25 cellular contexts compared by ENCODE assay signal in genomic region chr3:66504761-66505641, GRCh38. TPM values are rescaled to one million over a fixed set of nuclear protein-coding genes. Genes with fewer than 3 reads are reported as not detected.
A peak's percentile ranks its signal among the peaks of the same experiment; 100 is the strongest.
DNase-seq lines count a peak whose midpoint lies in the region; ATAC-seq and TF ChIP-seq lines count a peak whose summit lies in the region.
"Had no signal": no experiment of that assay in that cellular context is flagged by ENCODE, and none has a peak within 500 bp of the region (broad histone marks: within the 10 kb centered on the region; RNA-seq: fewer than 3 reads in every experiment).

No MANE protein-coding gene starts in this region.

- H3K9me3 Mint-ChIP-seq in activated T-helper 17 cell treated with anti-CD3 and anti-CD28 coated beads, Interleukin-2, amount 50 U/mL, for 72 hours, result no peaks in the 10 kb centered on the region
- H3K9me3 Mint-ChIP-seq: activated CD4-positive, alpha-beta T cell treated with anti-CD3 and anti-CD28 coated beads, Interleukin-2, amount 10 ng/mL, durations not matched to agents 24 days and 14 days; activated T-cell treated with anti-CD3 and anti-CD28 coated beads, Interleukin-2, amount 50 U/mL, for 4 hours; memory B cell; type B pancreatic cell had no signal

- DNase-seq in glomerular visceral epithelial cell (ENCODE audit: extremely low spot score) (peak; percentile 7), mucosa of descending colon (no peak), transverse colon (peak; percentile 27), NCI-H1417 (lab: John Stamatoyannopoulos, UW) (no peak)
- DNase-seq in stimulated activated CD4-positive, alpha-beta T cell treated with anti-CD3 and anti-CD28 coated beads, Interleukin-2, amount 100 ng/mL, for 48 hours, result no peak
- DNase-seq: activated CD4-positive, alpha-beta T cell treated with anti-CD3 and anti-CD28 coated beads, Interleukin-2, amount 10 ng/mL, durations not matched to agents 24 days and 14 days; activated naive CD4-positive, alpha-beta T cell; activated T-cell treated with anti-CD3 and anti-CD28 coated beads, Interleukin-2, amount 50 U/mL, for 4 hours; cerebellar nuclear complex; Kasumi-1; kidney; MV-4-11; NCI-H1694 treated with DMSO at 0.1 percent for 48 hours; NCI-H2171; NCI-H510A; PC-9; SHP77; spleen; SW 1271 had no signal

- H3K27ac Mint-ChIP-seq in activated T-helper 17 cell treated with anti-CD3 and anti-CD28 coated beads, Interleukin-2, amount 50 U/mL, for 72 hours, result peak overlapping the region; percentile 17
- H3K27ac Mint-ChIP-seq: activated CD4-positive, alpha-beta T cell treated with anti-CD3 and anti-CD28 coated beads, Interleukin-2, amount 10 ng/mL, durations not matched to agents 24 days and 14 days; CD14-positive monocyte; memory B cell; type B pancreatic cell had no signal

- TF ChIP-seq EP300 in transverse colon (IDR thresholded peaks at IDR 0.05; ENCODE audit: low read depth), result no peak

- peaks cover under 1% of the 10 kb centered on the region for H3K36me3 Mint-ChIP-seq in activated T-helper 17 cell treated with anti-CD3 and anti-CD28 coated beads, Interleukin-2, amount 50 U/mL, for 72 hours (ENCODE audit: low read depth)
- H3K36me3 Mint-ChIP-seq: CD14-positive monocyte, memory B cell, type B pancreatic cell had no signal

- peak overlapping the region; percentile 1 to 51 (median 46) for H3K27ac ChIP-seq in transverse colon
- H3K27ac ChIP-seq: PC-9, spleen had no signal

- H3K27me3 Mint-ChIP-seq in activated T-helper 17 cell treated with anti-CD3 and anti-CD28 coated beads, Interleukin-2, amount 50 U/mL, for 72 hours, result no peaks in the 10 kb centered on the region

- in situ Hi-C loops in transverse colon (cut with MboI; ENCODE audit: low pct_ligation_motif_present in 1 of 4, low pct_unique_long_range_greater_than_20kb in 1 of 4, low sequenced_read_pairs in 3 of 4), result loop anchor here in 2 of 4 donors (25.0 kb wide), 1 partner anchor 307 kb away; no protein-coding TSS in a partner anchor

- H3K36me3 ChIP-seq in mucosa of descending colon (ENCODE audit: low read depth), result no peaks in the 10 kb centered on the region
- H3K36me3 ChIP-seq in transverse colon, result no peaks in the 10 kb centered on the region
- H3K36me3 ChIP-seq: spleen had no signal

- H3K4me3 ChIP-seq in mucosa of descending colon (no peak overlapping the region), transverse colon (no peak overlapping the region)
- H3K4me3 ChIP-seq: PC-9, spleen had no signal

- no peaks in the 10 kb centered on the region for H3K27me3 ChIP-seq in transverse colon

- peaks cover 17% of the 10 kb centered on the region for H3K4me1 ChIP-seq in mucosa of descending colon (ENCODE audit: low read depth)
- H3K4me1 ChIP-seq in transverse colon, result peaks cover 0 to 52% (median 33%) of the 10 kb centered on the region in 4 donors

- no peaks in the 10 kb centered on the region for H3K9me3 ChIP-seq in mucosa of descending colon
- no peaks in the 10 kb centered on the region for H3K9me3 ChIP-seq in transverse colon
- H3K9me3 ChIP-seq: spleen had no signal

- ATAC-seq in activated T-helper 17 cell treated with anti-CD3 and anti-CD28 coated beads, Interleukin-2, amount 50 U/mL, for 72 hours (replicated peaks), result no peak
- peak; percentile 3 for ATAC-seq in mucosa of descending colon
- no peak for ATAC-seq in GM18517 (IDR thresholded peaks at IDR 0.05; ENCODE audit: unreplicated experiment)
- ATAC-seq: activated T-cell treated with anti-CD3 and anti-CD28 coated beads, Interleukin-2, amount 50 U/mL, for 4 hours; HCT116 had no signal

- H3K4me1 Mint-ChIP-seq in activated T-helper 17 cell treated with anti-CD3 and anti-CD28 coated beads, Interleukin-2, amount 50 U/mL, for 72 hours, result peaks cover 7% of the 10 kb centered on the region

- no peak overlapping the region for H3K4me3 Mint-ChIP-seq in activated T-helper 17 cell treated with anti-CD3 and anti-CD28 coated beads, Interleukin-2, amount 50 U/mL, for 72 hours
- H3K4me3 Mint-ChIP-seq: activated CD4-positive, alpha-beta T cell treated with anti-CD3 and anti-CD28 coated beads, Interleukin-2, amount 10 ng/mL, durations not matched to agents 24 days and 14 days; activated T-cell treated with anti-CD3 and anti-CD28 coated beads, Interleukin-2, amount 50 U/mL, for 4 hours; CD14-positive monocyte; memory B cell; type B pancreatic cell had no signal

- intact Hi-C loops in mucosa of descending colon (cut with DNase I, micrococcal nuclease) (no loop called here), transverse colon (cut with DNase I; ENCODE audit: low total_unique reads) (loop anchor here (10.0 kb wide), 2 partner anchors 50 to 190 kb away; no protein-coding TSS in a partner anchor)

- TF ChIP-seq CTCF in mucosa of descending colon (IDR thresholded peaks at IDR 0.05), result no peak
- TF ChIP-seq CTCF in transverse colon (IDR thresholded peaks at IDR 0.05), result no peak

- TF ChIP-seq POLR2A in transverse colon (IDR thresholded peaks at IDR 0.05), result no peak

- 38 to 39% methylated on average over 5 to 7 of the region's 7 CpGs for WGBS in transverse colon (ENCODE audit: low coverage in 1 of 2), 2 donors

RNA-seq across cellular contexts. Expression of gene LRIG1, which starts 4.2 kb away (rescaled TPM):
- 10 to 100 TPM; 43.3 to 54.1 TPM for total RNA-seq in activated T-helper 17 cell treated with anti-CD3 and anti-CD28 coated beads, Interleukin-2, amount 50 U/mL, for 72 hours
- 100 to 1,000 TPM in 1 of 3 donors, 10 to 100 TPM in 2; 72.1 to 180 (median 75.3) TPM for total RNA-seq in mucosa of descending colon
- total RNA-seq in transverse colon, result 10 to 100 TPM; 67.2 to 87.6 (median 79.3) TPM
- total RNA-seq: PC-9 had no signal

Comparison
In these comparisons a context has a peak if more than half of its experiments do, and no peak if none do; other contexts are left out.
1. DNase-seq: peak in glomerular visceral epithelial cell (single experiment) and transverse colon (single experiment); none in mucosa of descending colon (0 of 3), stimulated activated CD4-positive, alpha-beta T cell treated with anti-CD3 and anti-CD28 coated beads, Interleukin-2, amount 100 ng/mL, for 48 hours (0 of 2) and NCI-H1417 (0 of 3).